In the genomic region with DNA sequence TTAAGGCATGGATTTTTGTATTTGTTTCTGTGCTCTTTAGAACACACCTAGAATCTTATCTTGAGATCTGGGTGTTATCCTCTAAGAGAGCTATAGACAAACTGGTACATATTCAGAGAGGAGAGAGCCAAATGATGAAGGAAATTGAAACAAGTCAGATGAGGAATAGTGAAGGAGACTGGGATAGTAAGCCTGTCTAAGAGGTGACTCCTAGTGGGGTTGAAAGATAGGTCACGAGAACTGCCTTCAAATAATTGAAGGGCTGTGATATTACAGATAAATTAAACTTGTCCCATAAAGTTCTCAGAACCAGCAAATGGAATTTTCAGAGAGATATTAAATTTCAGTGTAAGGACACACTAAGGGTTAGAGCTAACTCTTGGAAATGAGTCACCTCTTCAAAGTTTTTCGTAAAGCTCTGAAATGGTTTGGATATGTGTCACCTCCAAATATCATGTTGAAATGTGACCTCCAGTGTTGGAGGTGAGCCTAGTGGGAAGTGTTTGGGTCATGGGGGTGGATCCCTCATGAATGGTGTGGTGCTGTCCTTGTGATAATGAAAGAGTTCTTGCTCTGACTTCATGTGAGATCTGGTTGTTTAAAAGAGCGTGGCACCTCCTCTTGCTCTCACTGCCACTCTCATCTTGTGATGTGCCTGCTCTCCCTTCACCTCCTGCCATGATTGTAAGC, we compare ENCODE assay signal across 10 cellular contexts.
DNase-seq lines count a peak whose midpoint lies in the region; ATAC-seq and TF ChIP-seq lines count a peak whose summit lies in the region.
"Had no signal": no experiment of that assay in that cellular context is flagged by ENCODE, and none has a peak within 500 bp of the region (broad histone marks: within the 10 kb centered on the region; RNA-seq: fewer than 3 reads in every experiment).

No MANE protein-coding gene starts in this region.

- H3K4me1 Mint-ChIP-seq in activated CD4-positive, alpha-beta memory T cell treated with anti-CD3 and anti-CD28 coated beads, Interleukin-2, amount 10 ng/mL, durations not matched to agents 7 days and 5 days, result peaks cover 28% of the 10 kb centered on the region

- H3K36me3 Mint-ChIP-seq in activated CD4-positive, alpha-beta memory T cell treated with anti-CD3 and anti-CD28 coated beads, Interleukin-2, amount 10 ng/mL, durations not matched to agents 7 days and 5 days (ENCODE audit: low read depth), result peaks cover 18% of the 10 kb centered on the region

- POLR2A ChIA-PET in activated CD4-positive, alpha-beta memory T cell treated with anti-CD3 and anti-CD28 coated beads, Interleukin-2, amount 10 ng/mL, durations not matched to agents 7 days and 5 days (lab: Charles Lee), result interaction anchor here (0.9 to 2.0 kb wide), 3 partner anchors 11 to 87 kb away, joined by 3 to 4 read pairs (median 3); a partner anchor contains a TSS

- no peak overlapping the region for H3K4me3 Mint-ChIP-seq in activated CD4-positive, alpha-beta memory T cell treated with anti-CD3 and anti-CD28 coated beads, Interleukin-2, amount 10 ng/mL, durations not matched to agents 7 days and 5 days

- H3K9me3 Mint-ChIP-seq in activated CD4-positive, alpha-beta memory T cell treated with anti-CD3 and anti-CD28 coated beads, Interleukin-2, amount 10 ng/mL, durations not matched to agents 7 days and 5 days, result peaks cover 12% of the 10 kb centered on the region

- no peak for TF ChIP-seq CTCF in GM13976 (IDR thresholded peaks at IDR 0.05; ENCODE audit: borderline replicate concordance, control extremely low read depth, extremely low read depth, insufficient read depth, missing control alignments)

- in situ Hi-C loops in GM13976 (cut with MboI; ENCODE audit: low sequenced_read_pairs, unreplicated experiment), result no loop called here

- ATAC-seq in HG02970 (IDR thresholded peaks at IDR 0.05; ENCODE audit: low FRiP score, unreplicated experiment), result no peak

- H3K27ac Mint-ChIP-seq in activated CD4-positive, alpha-beta memory T cell treated with anti-CD3 and anti-CD28 coated beads, Interleukin-2, amount 10 ng/mL, durations not matched to agents 7 days and 5 days, result peak overlapping the region; percentile 17

- CTCF ChIA-PET in activated CD4-positive, alpha-beta memory T cell treated with anti-CD3 and anti-CD28 coated beads, Interleukin-2, amount 10 ng/mL, durations not matched to agents 7 days and 5 days (lab: Charles Lee), result no interaction called here

- peak; percentile 28 for DNase-seq in stimulated activated naive CD4-positive, alpha-beta T cell treated with Interleukin-2 at 50 U/mL for 16 hours (lab: John Stamatoyannopoulos, UW)
- DNase-seq in stimulated activated naive CD4-positive, alpha-beta T cell (lab: John Stamatoyannopoulos, UW), result no peak
- no peak for DNase-seq in activated CD4-positive, alpha-beta memory T cell treated with anti-CD3 and anti-CD28 coated beads, Interleukin-2, amount 10 ng/mL, durations not matched to agents 7 days and 5 days
- DNase-seq in glomerular endothelial cell (ENCODE audit: extremely low read depth, low read depth, low spot score) (peak; percentile 56), foreskin melanocyte (no peak), GM13976 (ENCODE audit: low spot score) (no peak), NCI-H1417 treated with DMSO at 0.1 percent for 48 hours (lab: John Stamatoyannopoulos, UW) (no peak)
- DNase-seq: GDM1, Kasumi-1 had no signal

- H3K27me3 Mint-ChIP-seq in activated CD4-positive, alpha-beta memory T cell treated with anti-CD3 and anti-CD28 coated beads, Interleukin-2, amount 10 ng/mL, durations not matched to agents 7 days and 5 days, result no peaks in the 10 kb centered on the region

Comparison
In these comparisons a context has a peak if more than half of its experiments do, and no peak if none do; other contexts are left out.
1. DNase-seq: peak in stimulated activated naive CD4-positive, alpha-beta T cell treated with Interleukin-2 at 50 U/mL for 16 hours (single experiment) and glomerular endothelial cell (single experiment); none in stimulated activated naive CD4-positive, alpha-beta T cell (0 of 6), activated CD4-positive, alpha-beta memory T cell treated with anti-CD3 and anti-CD28 coated beads, Interleukin-2, amount 10 ng/mL, durations not matched to agents 7 days and 5 days (single experiment), foreskin melanocyte (single experiment), GM13976 (single experiment) and NCI-H1417 treated with DMSO at 0.1 percent for 48 hours (single experiment).